Comparison of ENCODE assay signal across 25 cellular contexts in genomic region chr13:109940637-109941036, GRCh38.
DNase-seq lines count a peak whose midpoint lies in the region; ATAC-seq and TF ChIP-seq lines count a peak whose summit lies in the region.
"Had no signal": no experiment of that assay in that cellular context is flagged by ENCODE, and none has a peak within 500 bp of the region (broad histone marks: within the 10 kb centered on the region; RNA-seq: fewer than 3 reads in every experiment).

No MANE protein-coding gene starts in this region.

- no peak overlapping the region for H3K27ac Mint-ChIP-seq in activated CD4-positive, alpha-beta T cell treated with anti-CD3 and anti-CD28 coated beads, Interleukin-2, amount 10 ng/mL, durations not matched to agents 24 days and 14 days
- H3K27ac Mint-ChIP-seq: CD14-positive monocyte; CD4-positive, alpha-beta memory T cell; CD4-positive, CD25-positive, alpha-beta regulatory T cell; CD8-positive, alpha-beta memory T cell had no signal

- H3K36me3 ChIP-seq in esophagus muscularis mucosa (no peaks in the 10 kb centered on the region), trophoblast cell (ENCODE audit: control insufficient read depth in 1 of 2, insufficient read depth in 2 of 2, low read length in 2 of 2) (no peaks in the 10 kb centered on the region)
- H3K36me3 ChIP-seq: BE2C, BLaER1 had no signal

- no peaks in the 10 kb centered on the region for H3K36me3 Mint-ChIP-seq in activated CD4-positive, alpha-beta T cell treated with anti-CD3 and anti-CD28 coated beads, Interleukin-2, amount 10 ng/mL, durations not matched to agents 24 days and 14 days (ENCODE audit: low read depth)
- H3K36me3 Mint-ChIP-seq: CD14-positive monocyte; CD4-positive, alpha-beta memory T cell; CD4-positive, CD25-positive, alpha-beta regulatory T cell; CD8-positive, alpha-beta memory T cell had no signal

- H3K79me1 ChIP-seq in trophoblast cell (ENCODE audit: low read length), result peaks cover 2% of the 10 kb centered on the region

- peak overlapping the region; percentile 45 for H2BK12ac ChIP-seq in trophoblast cell (ENCODE audit: low read length)

- H3K9ac ChIP-seq in trophoblast cell (ENCODE audit: low read length), result no peak overlapping the region
- H3K9ac ChIP-seq: BLaER1 had no signal

- H4K12ac ChIP-seq in trophoblast cell (ENCODE audit: low read depth, low read length), result no peak overlapping the region

- H3K27me3 Mint-ChIP-seq in activated CD4-positive, alpha-beta T cell treated with anti-CD3 and anti-CD28 coated beads, Interleukin-2, amount 10 ng/mL, durations not matched to agents 24 days and 14 days, result no peaks in the 10 kb centered on the region
- H3K27me3 Mint-ChIP-seq: CD4-positive, CD25-positive, alpha-beta regulatory T cell; CD8-positive, alpha-beta memory T cell had no signal

- H3K4me1 Mint-ChIP-seq in activated CD4-positive, alpha-beta T cell treated with anti-CD3 and anti-CD28 coated beads, Interleukin-2, amount 10 ng/mL, durations not matched to agents 24 days and 14 days, result no peaks in the 10 kb centered on the region
- H3K4me1 Mint-ChIP-seq: CD14-positive monocyte; CD4-positive, alpha-beta memory T cell; CD4-positive, CD25-positive, alpha-beta regulatory T cell; CD8-positive, alpha-beta memory T cell had no signal

- TF ChIP-seq EP300 in esophagus muscularis mucosa (IDR thresholded peaks at IDR 0.05), result no peak

- no peak for ATAC-seq in GM21576 (IDR thresholded peaks at IDR 0.05; ENCODE audit: unreplicated experiment)
- ATAC-seq: A549, GM12878 had no signal

- H3K27ac ChIP-seq in esophagus muscularis mucosa (replicated peaks in 1 of 4) (no peak overlapping the region), trophoblast cell (ENCODE audit: low read depth, low read length) (no peak overlapping the region)
- H3K27ac ChIP-seq: 22Rv1, A549, BLaER1 had no signal

- no peak overlapping the region for H2BK5ac ChIP-seq in trophoblast cell (ENCODE audit: low read depth, low read length, poor library complexity)

- H4K91ac ChIP-seq in trophoblast cell (ENCODE audit: low read depth, low read length), result no peak overlapping the region

- H3K4me2 ChIP-seq in trophoblast cell (ENCODE audit: low read length), result no peak overlapping the region
- H3K4me2 ChIP-seq: A549, BLaER1 had no signal

- H3K14ac ChIP-seq in trophoblast cell (ENCODE audit: low read length), result no peak overlapping the region

- H3K4me1 ChIP-seq in esophagus muscularis mucosa (peaks cover 0 to 13% (median 10%) of the 10 kb centered on the region in 4 donors), trophoblast cell (ENCODE audit: control insufficient read depth in 1 of 2, insufficient read depth in 2 of 2, low read length in 2 of 2) (peaks cover 2 to 3% of the 10 kb centered on the region in 2 experiments)
- H3K4me1 ChIP-seq: A549, BE2C, BLaER1 had no signal

- no peaks in the 10 kb centered on the region for H3K79me2 ChIP-seq in trophoblast cell (ENCODE audit: control insufficient read depth, insufficient read depth, low read length, poor library complexity)

- H3K9me3 ChIP-seq in esophagus muscularis mucosa, result no peaks in the 10 kb centered on the region
- H3K9me3 ChIP-seq in trophoblast cell (ENCODE audit: insufficient read depth, low read depth, low read length), result no peaks in the 10 kb centered on the region
- H3K9me3 ChIP-seq: A549, BE2C had no signal

- no peak overlapping the region for H2AK5ac ChIP-seq in trophoblast cell (ENCODE audit: low read length)

- no peak for TF ChIP-seq POLR2A in esophagus muscularis mucosa (IDR thresholded peaks at IDR 0.05; ENCODE audit: low read depth)

- no peak overlapping the region for H3K18ac ChIP-seq in trophoblast cell (ENCODE audit: low read length)

- H3K4me3 Mint-ChIP-seq in activated CD4-positive, alpha-beta T cell treated with anti-CD3 and anti-CD28 coated beads, Interleukin-2, amount 10 ng/mL, durations not matched to agents 24 days and 14 days, result no peak overlapping the region
- H3K4me3 Mint-ChIP-seq: CD14-positive monocyte; CD4-positive, alpha-beta memory T cell; CD4-positive, CD25-positive, alpha-beta regulatory T cell; CD8-positive, alpha-beta memory T cell had no signal

- H4K8ac ChIP-seq in trophoblast cell (ENCODE audit: low read depth, low read length), result no peak overlapping the region

- peak; percentile 21 for DNase-seq in activated CD4-positive, alpha-beta T cell treated with anti-CD3 and anti-CD28 coated beads, Interleukin-2, amount 10 ng/mL, durations not matched to agents 24 days and 14 days
- DNase-seq in activated CD4-positive, alpha-beta T cell treated with anti-CD3 and anti-CD28 coated beads for 48 hours, result no peak
- DNase-seq in esophagus muscularis mucosa (ENCODE audit: extremely low spot score) (peak; percentile 72), trophoblast cell (no peak), NCI-H128 (lab: John Stamatoyannopoulos, UW; ENCODE audit: unreplicated experiment) (no peak)
- DNase-seq: ACHN; BE2C; C1 segment of cervical spinal cord; CD4-positive, alpha-beta memory T cell; CD4-positive, CD25-positive, alpha-beta regulatory T cell; CD8-positive, alpha-beta memory T cell; COR-L47; DMS 273 treated with DMSO at 0.1 percent for 48 hours; DMS153; DMS53; DMS79; DND-41; EL; GDM1 had no signal

- no peaks in the 10 kb centered on the region for H3K9me3 Mint-ChIP-seq in activated CD4-positive, alpha-beta T cell treated with anti-CD3 and anti-CD28 coated beads, Interleukin-2, amount 10 ng/mL, durations not matched to agents 24 days and 14 days

- H3K27me3 ChIP-seq in esophagus muscularis mucosa (no peaks in the 10 kb centered on the region), trophoblast cell (ENCODE audit: insufficient read depth, low read length) (no peaks in the 10 kb centered on the region)
- H3K27me3 ChIP-seq: BLaER1 had no signal

- intact Hi-C loops in activated CD4-positive, alpha-beta T cell treated with anti-CD3 and anti-CD28 coated beads, Interleukin-2, amount 10 ng/mL, durations not matched to agents 24 days and 14 days (cut with micrococcal nuclease), result no loop called here
- intact Hi-C loops in esophagus muscularis mucosa (cut with DNase I), result no loop called here

- WGBS in esophagus muscularis mucosa, result 95% methylated on average over 8 of the region's 8 CpGs
- WGBS in trophoblast cell (ENCODE audit: extremely low coverage, insufficient coverage, insufficient read length), result no CpG with 5 or more reads among the region's 8 CpGs

- H3K4ac ChIP-seq in trophoblast cell (ENCODE audit: low read depth, low read length), result no peak overlapping the region

- TF ChIP-seq CTCF in esophagus muscularis mucosa (IDR thresholded peaks at IDR 0.05), result no peak

- no peak overlapping the region for H3K4me3 ChIP-seq in esophagus muscularis mucosa
- H3K4me3 ChIP-seq in trophoblast cell (ENCODE audit: low read depth, low read length), result no peak overlapping the region
- H3K4me3 ChIP-seq: A549, BLaER1, GM12878 had no signal

- H2BK120ac ChIP-seq in trophoblast cell (ENCODE audit: insufficient read depth, low read length, poor library complexity), result no peak overlapping the region

- no peak overlapping the region for H2AFZ ChIP-seq in trophoblast cell (ENCODE audit: insufficient read depth, low read length, poor library complexity)

- H3K23ac ChIP-seq in trophoblast cell (ENCODE audit: low read length), result no peak overlapping the region

Comparison
In these comparisons a context has a peak if more than half of its experiments do, and no peak if none do; other contexts are left out.
1. DNase-seq: peak in activated CD4-positive, alpha-beta T cell treated with anti-CD3 and anti-CD28 coated beads, Interleukin-2, amount 10 ng/mL, durations not matched to agents 24 days and 14 days (single experiment) and esophagus muscularis mucosa (single experiment); none in activated CD4-positive, alpha-beta T cell treated with anti-CD3 and anti-CD28 coated beads for 48 hours (single experiment), trophoblast cell (0 of 2) and NCI-H128 (single experiment).